Comparison of ENCODE assay signal across 17 cellular contexts in the genomic region with DNA sequence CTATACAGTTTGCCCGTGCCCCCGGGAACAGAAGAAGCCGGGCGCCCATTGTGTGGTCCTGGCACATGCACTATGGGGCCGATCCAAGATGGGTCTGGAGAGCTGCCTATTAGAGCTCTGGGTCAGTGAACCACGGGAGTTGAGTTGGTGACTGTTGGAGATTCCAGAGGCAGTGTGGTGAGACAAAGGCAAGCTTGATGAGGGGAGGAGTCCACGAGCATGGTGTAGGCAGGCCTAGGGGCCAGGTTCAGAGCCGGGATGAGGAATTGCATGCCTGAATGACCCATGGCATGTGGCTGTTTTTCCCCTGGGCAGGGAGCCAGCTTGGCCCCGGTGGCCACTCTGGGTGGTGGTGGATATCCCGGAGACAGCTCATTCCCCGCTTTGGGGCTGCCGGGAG.
DNase-seq lines count a peak whose midpoint lies in the region; ATAC-seq and TF ChIP-seq lines count a peak whose summit lies in the region.
"Had no signal": no experiment of that assay in that cellular context is flagged by ENCODE, and none has a peak within 500 bp of the region (broad histone marks: within the 10 kb centered on the region; RNA-seq: fewer than 3 reads in every experiment).

No MANE protein-coding gene starts in this region.

- intact Hi-C loops in head of caudate nucleus (cut with DNase I): no loop called here

- CTCF ChIA-PET in WTC11 (lab: Charles Lee): interaction anchor here (1.0 to 1.3 kb wide), 3 partner anchors 81 to 160 kb away, joined by 3 to 6 read pairs (median 4); no protein-coding TSS in a partner anchor

- peaks cover 32% of the 10 kb centered on the region for H3K9me3 Mint-ChIP-seq in WTC11

- no peak for TF ChIP-seq CTCF in WTC11 (IDR thresholded peaks at IDR 0.05)

- POLR2A ChIA-PET in WTC11 (lab: Charles Lee): interaction anchor here (0.6 to 1.0 kb wide), 3 partner anchors 14 to 979 kb away, joined by 3 to 4 read pairs (median 3); no protein-coding TSS in a partner anchor

- ATAC-seq in WTC11: peak; percentile 53
- ATAC-seq in GM19023 (IDR thresholded peaks at IDR 0.05; ENCODE audit: unreplicated experiment): no peak
- ATAC-seq in T-helper 17 cell: no peak
- ATAC-seq: activated CD8-positive, alpha-beta T cell treated with anti-CD3 and anti-CD28 coated beads, Interleukin-2, amount 10 ng/mL, durations not matched to agents 7 days and 5 days; activated T-helper 17 cell treated with anti-CD3 and anti-CD28 coated beads, Interleukin-2, amount 50 U/mL, for 72 hours; naive thymus-derived CD4-positive, alpha-beta T cell; PC-3 had no signal

- DNase-seq in ELR (ENCODE audit: low read depth): peak; percentile 11
- DNase-seq in WTC11 (ENCODE audit: low spot score): no peak
- peak in 36 of 42 donors; percentile 18 to 83 (median 52) for DNase-seq in head of caudate nucleus
- DNase-seq in renal cortical epithelial cell (ENCODE audit: low read depth): peak; percentile 95
- no peak for DNase-seq in NAMALWA (ENCODE audit: low spot score)
- no peak for DNase-seq in NCI-H187 (lab: John Stamatoyannopoulos, UW)
- DNase-seq in T-helper 17 cell: no peak
- DNase-seq: activated CD8-positive, alpha-beta T cell treated with anti-CD3 and anti-CD28 coated beads, Interleukin-2, amount 10 ng/mL, durations not matched to agents 7 days and 5 days; adrenal gland; cortex of kidney; naive thymus-derived CD4-positive, alpha-beta T cell; NCI-H2081; NCI-H526; PC-3 had no signal

- H3K27me3 Mint-ChIP-seq in WTC11 (ENCODE audit: low read depth) (peaks cover 22% of the 10 kb centered on the region), T-helper 17 cell (peaks cover 19% of the 10 kb centered on the region)

- no peak overlapping the region for H3K27ac Mint-ChIP-seq in WTC11
- no peak overlapping the region for H3K27ac Mint-ChIP-seq in T-helper 17 cell
- H3K27ac Mint-ChIP-seq: activated CD8-positive, alpha-beta T cell treated with anti-CD3 and anti-CD28 coated beads, Interleukin-2, amount 10 ng/mL, durations not matched to agents 7 days and 5 days; activated T-helper 17 cell treated with anti-CD3 and anti-CD28 coated beads, Interleukin-2, amount 50 U/mL, for 72 hours; naive thymus-derived CD4-positive, alpha-beta T cell had no signal

- H3K4me1 Mint-ChIP-seq in WTC11 (no peaks in the 10 kb centered on the region), T-helper 17 cell (no peaks in the 10 kb centered on the region)
- H3K4me1 Mint-ChIP-seq: activated T-helper 17 cell treated with anti-CD3 and anti-CD28 coated beads, Interleukin-2, amount 50 U/mL, for 72 hours; naive thymus-derived CD4-positive, alpha-beta T cell had no signal

- H3K4me3 Mint-ChIP-seq in WTC11 (no peak overlapping the region), T-helper 17 cell (no peak overlapping the region)
- H3K4me3 Mint-ChIP-seq: activated CD8-positive, alpha-beta T cell treated with anti-CD3 and anti-CD28 coated beads, Interleukin-2, amount 10 ng/mL, durations not matched to agents 7 days and 5 days; activated T-helper 17 cell treated with anti-CD3 and anti-CD28 coated beads, Interleukin-2, amount 50 U/mL, for 72 hours; naive thymus-derived CD4-positive, alpha-beta T cell had no signal

- peaks cover 7% of the 10 kb centered on the region; the same call in 1 of the 2 replicates for H3K36me3 Mint-ChIP-seq in WTC11
- H3K36me3 Mint-ChIP-seq in T-helper 17 cell (ENCODE audit: low read depth): no peaks in the 10 kb centered on the region

- no peaks in the 10 kb centered on the region for H3K9me3 ChIP-seq in T-helper 17 cell (ENCODE audit: control insufficient read depth, low read length, poor library complexity, severe bottlenecking)
- H3K9me3 ChIP-seq: adrenal gland, prostate gland had no signal

TF ChIP-seq in WTC11, 78 proteins besides CTCF, POLR2A, EP300 and RAD21 (continues in another document):
- TF ChIP-seq FOXP1 (CRISPR knock-in tag; IDR thresholded peaks at IDR 0.05; ENCODE audit: borderline replicate concordance) (no peak), NFE2L1 (CRISPR knock-in tag; IDR thresholded peaks at IDR 0.05) (no peak), ARID4B (CRISPR knock-in tag; IDR thresholded peaks at IDR 0.05; ENCODE audit: borderline replicate concordance) (no peak), FOXK1 (CRISPR knock-in tag; IDR thresholded peaks at IDR 0.05) (no peak), MXD4 (CRISPR knock-in tag; IDR thresholded peaks at IDR 0.05; ENCODE audit: borderline replicate concordance) (no peak), KAT7 (CRISPR knock-in tag; IDR thresholded peaks at IDR 0.05; ENCODE audit: borderline replicate concordance) (no peak), NR1H2 (CRISPR knock-in tag; IDR thresholded peaks at IDR 0.05) (no peak), JAZF1 (CRISPR knock-in tag; IDR thresholded peaks at IDR 0.05) (no peak), ZBTB21 (CRISPR knock-in tag; IDR thresholded peaks at IDR 0.05; ENCODE audit: borderline replicate concordance) (no peak), TCF7 (CRISPR knock-in tag; IDR thresholded peaks at IDR 0.05; ENCODE audit: low read depth) (no peak)
- TF ChIP-seq, protein P1, sequence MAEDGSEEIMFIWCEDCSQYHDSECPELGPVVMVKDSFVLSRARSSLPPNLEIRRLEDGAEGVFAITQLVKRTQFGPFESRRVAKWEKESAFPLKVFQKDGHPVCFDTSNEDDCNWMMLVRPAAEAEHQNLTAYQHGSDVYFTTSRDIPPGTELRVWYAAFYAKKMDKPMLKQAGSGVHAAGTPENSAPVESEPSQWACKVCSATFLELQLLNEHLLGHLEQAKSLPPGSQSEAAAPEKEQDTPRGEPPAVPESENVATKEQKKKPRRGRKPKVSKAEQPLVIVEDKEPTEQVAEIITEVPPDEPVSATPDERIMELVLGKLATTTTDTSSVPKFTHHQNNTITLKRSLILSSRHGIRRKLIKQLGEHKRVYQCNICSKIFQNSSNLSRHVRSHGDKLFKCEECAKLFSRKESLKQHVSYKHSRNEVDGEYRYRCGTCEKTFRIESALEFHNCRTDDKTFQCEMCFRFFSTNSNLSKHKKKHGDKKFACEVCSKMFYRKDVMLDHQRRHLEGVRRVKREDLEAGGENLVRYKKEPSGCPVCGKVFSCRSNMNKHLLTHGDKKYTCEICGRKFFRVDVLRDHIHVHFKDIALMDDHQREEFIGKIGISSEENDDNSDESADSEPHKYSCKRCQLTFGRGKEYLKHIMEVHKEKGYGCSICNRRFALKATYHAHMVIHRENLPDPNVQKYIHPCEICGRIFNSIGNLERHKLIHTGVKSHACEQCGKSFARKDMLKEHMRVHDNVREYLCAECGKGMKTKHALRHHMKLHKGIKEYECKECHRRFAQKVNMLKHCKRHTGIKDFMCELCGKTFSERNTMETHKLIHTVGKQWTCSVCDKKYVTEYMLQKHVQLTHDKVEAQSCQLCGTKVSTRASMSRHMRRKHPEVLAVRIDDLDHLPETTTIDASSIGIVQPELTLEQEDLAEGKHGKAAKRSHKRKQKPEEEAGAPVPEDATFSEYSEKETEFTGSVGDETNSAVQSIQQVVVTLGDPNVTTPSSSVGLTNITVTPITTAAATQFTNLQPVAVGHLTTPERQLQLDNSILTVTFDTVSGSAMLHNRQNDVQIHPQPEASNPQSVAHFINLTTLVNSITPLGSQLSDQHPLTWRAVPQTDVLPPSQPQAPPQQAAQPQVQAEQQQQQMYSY (CRISPR knock-in tag; IDR thresholded peaks at IDR 0.05): no peak
- TF ChIP-seq, protein P2, sequence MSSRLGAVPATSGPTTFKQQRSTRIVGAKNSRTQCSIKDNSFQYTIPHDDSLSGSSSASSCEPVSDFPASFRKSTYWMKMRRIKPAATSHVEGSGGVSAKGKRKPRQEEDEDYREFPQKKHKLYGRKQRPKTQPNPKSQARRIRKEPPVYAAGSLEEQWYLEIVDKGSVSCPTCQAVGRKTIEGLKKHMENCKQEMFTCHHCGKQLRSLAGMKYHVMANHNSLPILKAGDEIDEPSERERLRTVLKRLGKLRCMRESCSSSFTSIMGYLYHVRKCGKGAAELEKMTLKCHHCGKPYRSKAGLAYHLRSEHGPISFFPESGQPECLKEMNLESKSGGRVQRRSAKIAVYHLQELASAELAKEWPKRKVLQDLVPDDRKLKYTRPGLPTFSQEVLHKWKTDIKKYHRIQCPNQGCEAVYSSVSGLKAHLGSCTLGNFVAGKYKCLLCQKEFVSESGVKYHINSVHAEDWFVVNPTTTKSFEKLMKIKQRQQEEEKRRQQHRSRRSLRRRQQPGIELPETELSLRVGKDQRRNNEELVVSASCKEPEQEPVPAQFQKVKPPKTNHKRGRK (CRISPR knock-in tag; IDR thresholded peaks at IDR 0.05; ENCODE audit: borderline replicate concordance): no peak

Comparison
In these comparisons a context has a peak if more than half of its experiments do, and no peak if none do; other contexts are left out.
1. DNase-seq: peak in ELR (single experiment), head of caudate nucleus (36 of 42) and renal cortical epithelial cell (single experiment); none in WTC11 (single experiment), NAMALWA (single experiment), NCI-H187 (0 of 2) and T-helper 17 cell (0 of 3).